12 cellular contexts compared by ENCODE assay signal in genomic region chr1:8430476-8430875, GRCh38.
DNase-seq lines count a peak whose midpoint lies in the region; ATAC-seq lines count a peak whose summit lies in the region.
"Had no signal": no experiment of that assay in that cellular context is flagged by ENCODE, and none has a peak within 500 bp of the region (broad histone marks: within the 10 kb centered on the region; RNA-seq: fewer than 3 reads in every experiment).

No MANE protein-coding gene starts in this region.

- DNase-seq in activated T-cell treated with anti-CD3 and anti-CD28 coated beads, Interleukin-2, amount 50 U/mL, for 72 hours: peak; percentile 28 to 35
- no peak for DNase-seq in activated T-cell treated with anti-CD3 and anti-CD28 coated beads for 4 hours
- DNase-seq in T-cell: peak in 3 of 34 experiments; percentile 8 to 20 (median 18)
- DNase-seq in effector memory CD8-positive, alpha-beta T cell: no peak
- DNase-seq in stimulated activated naive CD8-positive, alpha-beta T cell treated with anti-CD3 and anti-CD28 coated beads, Interleukin-15, Interleukin-2, amounts not matched to agents 100 U/mL and 50 U/mL, for 24 hours: no peak
- DNase-seq in NCI-H1417 (lab: John Stamatoyannopoulos, UW): no peak
- DNase-seq in amygdala (lab: John Stamatoyannopoulos, UW): no peak
- DNase-seq: ACHN, foreskin melanocyte, NCI-H1436, sigmoid colon had no signal

- no peak overlapping the region for H3K27ac Mint-ChIP-seq in activated T-cell treated with anti-CD3 and anti-CD28 coated beads, Interleukin-2, amount 50 U/mL, for 72 hours
- peak overlapping the region; percentile 83 to 94 for H3K27ac Mint-ChIP-seq in T-cell
- H3K27ac Mint-ChIP-seq in effector memory CD8-positive, alpha-beta T cell: peak overlapping the region; percentile 64 to 79

- H3K27me3 Mint-ChIP-seq in activated T-cell treated with anti-CD3 and anti-CD28 coated beads, Interleukin-2, amount 50 U/mL, for 72 hours (ENCODE audit: low read depth): no peaks in the 10 kb centered on the region
- no peaks in the 10 kb centered on the region for H3K27me3 Mint-ChIP-seq in T-cell
- no peaks in the 10 kb centered on the region for H3K27me3 Mint-ChIP-seq in effector memory CD8-positive, alpha-beta T cell

- no peak overlapping the region for H3K4me3 Mint-ChIP-seq in activated T-cell treated with anti-CD3 and anti-CD28 coated beads, Interleukin-2, amount 50 U/mL, for 72 hours
- H3K4me3 Mint-ChIP-seq in T-cell: peak overlapping the region in 1 of 3 donors; percentile 67
- H3K4me3 Mint-ChIP-seq in effector memory CD8-positive, alpha-beta T cell: peak overlapping the region; percentile 59 to 66

- peaks cover 68% of the 10 kb centered on the region for H3K4me1 Mint-ChIP-seq in activated T-cell treated with anti-CD3 and anti-CD28 coated beads, Interleukin-2, amount 50 U/mL, for 72 hours (ENCODE audit: low read depth)
- peaks cover 68 to 78% (median 71%) of the 10 kb centered on the region in 3 donors for H3K4me1 Mint-ChIP-seq in T-cell
- peaks cover 51 to 57% of the 10 kb centered on the region in 2 donors for H3K4me1 Mint-ChIP-seq in effector memory CD8-positive, alpha-beta T cell (ENCODE audit: low read depth in 2 of 2)

- CTCF ChIA-PET in T-cell (lab: Charles Lee): interaction anchor here (0.5 to 2.5 kb wide), 5 partner anchors 22 to 414 kb away, joined by 3 to 19 read pairs (median 4); no protein-coding TSS in a partner anchor

- peaks cover 0 to 3% of the 10 kb centered on the region in 2 donors for H3K36me3 Mint-ChIP-seq in activated T-cell treated with anti-CD3 and anti-CD28 coated beads, Interleukin-2, amount 50 U/mL, for 72 hours (ENCODE audit: insufficient read depth in 2 of 2)
- H3K36me3 Mint-ChIP-seq in T-cell: no peaks in the 10 kb centered on the region
- peaks cover 9% of the 10 kb centered on the region for H3K36me3 Mint-ChIP-seq in effector memory CD8-positive, alpha-beta T cell (ENCODE audit: insufficient read depth)

- POLR2A ChIA-PET in T-cell (lab: Charles Lee): no interaction called here

- H3K9me3 Mint-ChIP-seq in activated T-cell treated with anti-CD3 and anti-CD28 coated beads, Interleukin-2, amount 50 U/mL, for 72 hours: no peaks in the 10 kb centered on the region
- no peaks in the 10 kb centered on the region for H3K9me3 Mint-ChIP-seq in T-cell
- no peaks in the 10 kb centered on the region for H3K9me3 Mint-ChIP-seq in effector memory CD8-positive, alpha-beta T cell

- ATAC-seq in activated T-cell treated with anti-CD3 and anti-CD28 coated beads, Interleukin-2, amount 50 U/mL, for 72 hours (replicated peaks in 1 of 2): peak; percentile 62 to 77
- peak; percentile 40 to 70 (median 56) for ATAC-seq in T-cell (replicated peaks in 1 of 4)
- ATAC-seq in effector memory CD8-positive, alpha-beta T cell (replicated peaks): peak; percentile 52
- peak; percentile 34 for ATAC-seq in stimulated activated naive CD8-positive, alpha-beta T cell treated with anti-CD3 and anti-CD28 coated beads, Interleukin-15, Interleukin-2, amounts not matched to agents 100 U/mL and 50 U/mL, for 24 hours
- ATAC-seq in GM18867 (IDR thresholded peaks at IDR 0.05; ENCODE audit: unreplicated experiment): no peak

Comparison
In these comparisons a context has a peak if more than half of its experiments do, and no peak if none do; other contexts are left out.
1. DNase-seq: peak in activated T-cell treated with anti-CD3 and anti-CD28 coated beads, Interleukin-2, amount 50 U/mL, for 72 hours (2 of 2); none in activated T-cell treated with anti-CD3 and anti-CD28 coated beads for 4 hours (single experiment), effector memory CD8-positive, alpha-beta T cell (0 of 3), stimulated activated naive CD8-positive, alpha-beta T cell treated with anti-CD3 and anti-CD28 coated beads, Interleukin-15, Interleukin-2, amounts not matched to agents 100 U/mL and 50 U/mL, for 24 hours (single experiment), NCI-H1417 (0 of 3) and amygdala (0 of 56).
2. H3K4me3 Mint-ChIP-seq: peak in effector memory CD8-positive, alpha-beta T cell (2 of 2); none in activated T-cell treated with anti-CD3 and anti-CD28 coated beads, Interleukin-2, amount 50 U/mL, for 72 hours (0 of 2).